In the genomic region with DNA sequence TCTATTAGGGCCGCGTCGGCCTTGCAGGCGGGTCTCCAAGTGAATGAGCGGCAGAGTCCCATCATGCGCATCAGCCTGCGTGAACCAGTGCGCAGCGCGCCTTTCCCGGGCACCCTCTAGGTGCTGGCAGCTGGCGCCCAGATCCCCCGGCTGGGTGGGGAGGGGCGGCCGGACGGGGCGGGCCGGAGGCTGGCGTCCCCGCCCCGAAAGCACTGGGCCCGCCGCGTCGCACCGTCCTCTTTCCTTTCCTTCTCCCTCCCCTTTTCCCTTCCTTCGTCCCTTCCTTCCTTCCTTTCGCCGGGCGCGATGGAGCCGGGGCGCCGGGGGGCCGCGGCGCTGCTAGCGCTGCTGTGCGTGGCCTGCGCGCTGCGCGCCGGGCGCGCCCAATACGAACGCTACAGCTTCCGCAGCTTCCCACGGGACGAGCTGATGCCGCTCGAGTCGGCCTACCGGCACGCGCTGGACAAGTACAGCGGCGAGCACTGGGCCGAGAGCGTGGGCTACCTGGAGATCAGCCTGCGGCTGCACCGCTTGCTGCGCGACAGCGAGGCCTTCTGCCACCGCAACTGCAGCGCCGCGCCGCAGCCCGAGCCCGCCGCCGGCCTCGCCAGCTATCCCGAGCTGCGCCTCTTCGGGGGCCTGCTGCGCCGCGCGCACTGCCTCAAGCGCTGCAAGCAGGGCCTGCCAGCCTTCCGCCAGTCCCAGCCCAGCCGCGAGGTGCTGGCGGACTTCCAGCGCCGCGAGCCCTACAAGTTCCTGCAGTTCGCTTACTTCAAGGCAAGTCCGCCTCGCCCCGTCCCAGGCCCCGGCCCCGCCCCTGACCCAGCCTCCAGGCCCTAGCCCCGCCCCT, we compare ENCODE assay signal across 8 cellular contexts. TPM values are rescaled to one million over a fixed set of nuclear protein-coding genes. Genes with fewer than 3 reads are reported as not detected.
DNase-seq lines count a peak whose midpoint lies in the region; ATAC-seq, FAIRE-seq and TF ChIP-seq lines count a peak whose summit lies in the region.

A gene (plus strand): TSS at position 243 of the 850 bp plus-strand sequence. CDS start 64 bp downstream, at position 307.

- peak within 1 kb of the TSS; percentile 86 for H3K4me2 ChIP-seq in OCI-LY3 (ENCODE audit: low read length)
- H3K4me2 ChIP-seq in endothelial cell of umbilical vein (ENCODE audit: insufficient read depth, low read length), result peak within 1 kb of the TSS; percentile 93

- TF ChIP-seq POLR2A in endothelial cell of umbilical vein (IDR thresholded peaks at IDR 0.05; ENCODE audit: low read depth, low read length), result peak; percentile 78

- peak; percentile 83 for FAIRE-seq in endothelial cell of umbilical vein (lab: Jason Lieb, UNC)

- POLR2A ChIA-PET in endothelial cell of umbilical vein (lab: Charles Lee), result no interaction called here

- peak; percentile 73 for ATAC-seq in GM19463 (IDR thresholded peaks at IDR 0.05; ENCODE audit: unreplicated experiment)

- intact Hi-C loops in endothelial cell of umbilical vein (cut with micrococcal nuclease), result loop anchor here (1.0 to 5.0 kb wide), 4 partner anchors 17 to 323 kb away; a partner anchor contains a TSS

- TF ChIP-seq CTCF in HL-60 (IDR thresholded peaks at IDR 0.05; ENCODE audit: insufficient read depth, low read length) (no peak), OCI-LY3 (IDR thresholded peaks at IDR 0.05; ENCODE audit: low read depth, low read length) (no peak), endothelial cell of umbilical vein (IDR thresholded peaks at IDR 0.05; ENCODE audit: extremely low read depth in 1 of 2, insufficient read depth in 1 of 2, low read depth in 1 of 2, low read length in 2 of 2) (no peak)

- H3K27me3 ChIP-seq in HL-60 (ENCODE audit: insufficient read depth, poor library complexity, severe bottlenecking) (no peaks in the 10 kb centered on the region), OCI-LY3 (ENCODE audit: low read depth, low read length) (no peaks in the 10 kb centered on the region), endothelial cell of umbilical vein (ENCODE audit: control insufficient read depth in 2 of 2, insufficient read depth in 2 of 2, low read length in 2 of 2) (no peaks in the 10 kb centered on the region)

- dilution Hi-C loops in endothelial cell of umbilical vein (cut with MboI; ENCODE audit: extremely low pct_ligation_motif_present, low sequenced_read_pairs), result no loop called here

- BruUV-seq in endothelial cell of umbilical vein (replicated peaks; lab: Mats Ljungman, UMichigan), result no TSS peak

- H3K79me2 ChIP-seq in OCI-LY3 (ENCODE audit: low read length) (0 out of 2 replicates have a peak, but pooled peaks cover 3% of the 10 kb centered on the region), endothelial cell of umbilical vein (ENCODE audit: control insufficient read depth, insufficient read depth, low read length) (peaks cover 28% of the 10 kb centered on the region)

- H2AFZ ChIP-seq in OCI-LY3 (ENCODE audit: low read depth, low read length) (peak within 1 kb of the TSS; percentile 86), endothelial cell of umbilical vein (ENCODE audit: low read depth, low read length) (peak within 1 kb of the TSS; percentile 62)

- H3K9ac ChIP-seq in OCI-LY3 (ENCODE audit: low read length) (peak within 1 kb of the TSS; percentile 83), endothelial cell of umbilical vein (replicated peaks; ENCODE audit: extremely low read depth, insufficient read depth, low read length) (peak within 1 kb of the TSS; percentile 53)

- no peaks in the 10 kb centered on the region for H4K20me1 ChIP-seq in OCI-LY3 (ENCODE audit: insufficient read depth, low read length)
- H4K20me1 ChIP-seq in endothelial cell of umbilical vein (replicated peaks; ENCODE audit: control insufficient read depth, extremely low read depth, insufficient read depth, low read length), result no peaks in the 10 kb centered on the region

- H3K36me3 ChIP-seq in OCI-LY3 (replicated peaks; ENCODE audit: low read depth, low read length) (peaks cover 3% of the 10 kb centered on the region), endothelial cell of umbilical vein (ENCODE audit: control insufficient read depth in 2 of 2, extremely low read depth in 1 of 2, insufficient read depth in 2 of 2, low read length in 2 of 2) (peaks cover 0 to 2% of the 10 kb centered on the region in 2 experiments)

- H3K27ac ChIP-seq in HL-60 (replicated peaks), result peak within 1 kb of the TSS; percentile 76
- peak within 1 kb of the TSS; percentile 69 for H3K27ac ChIP-seq in OCI-LY3 (ENCODE audit: low read length)
- H3K27ac ChIP-seq in endothelial cell of umbilical vein (ENCODE audit: insufficient read depth, low read depth, low read length), result peak within 1 kb of the TSS; percentile 28

- CTCF ChIA-PET in endothelial cell of umbilical vein (lab: Charles Lee), result interaction anchor here (0.7 to 3.5 kb wide), 5 partner anchors 10 to 259 kb away, joined by 3 to 19 read pairs (median 9); a partner anchor contains a TSS

- H3K4me1 ChIP-seq in OCI-LY3 (ENCODE audit: low read length) (peaks cover 36% of the 10 kb centered on the region), endothelial cell of umbilical vein (ENCODE audit: control insufficient read depth, extremely low read depth, insufficient read depth, low read length) (peaks cover 19% of the 10 kb centered on the region)

- H3K9me1 ChIP-seq in endothelial cell of umbilical vein (replicated peaks; ENCODE audit: control insufficient read depth, extremely low read depth, insufficient read depth, low read length), result no peaks in the 10 kb centered on the region

- peak; percentile 61 for DNase-seq in COR-L47 (lab: John Stamatoyannopoulos, UW)
- DNase-seq in HL-60 (ENCODE audit: low read depth in 1 of 2, low spot score in 1 of 2), result peak; percentile 88 to 98
- DNase-seq in activated CD8-positive, alpha-beta memory T cell treated with anti-CD3 and anti-CD28 coated beads, Interleukin-2, amount 50 U/mL, for 48 hours, result peak; percentile 94
- peak; percentile 98 for DNase-seq in endothelial cell of umbilical vein (ENCODE audit: low read depth, low spot score)
- DNase-seq in middle frontal gyrus (ENCODE audit: extremely low spot score, low spot score), result peak; percentile 60
- DNase-seq in stimulated activated CD8-positive, alpha-beta memory T cell treated with anti-CD3 and anti-CD28 coated beads, Interleukin-2, amount 100 ng/mL, for 1 hour (ENCODE audit: low read depth in 2 of 2), result peak; percentile 75 to 76

- H3K4me3 ChIP-seq in HL-60 (replicated peaks; ENCODE audit: insufficient read depth, low read length) (peak within 1 kb of the TSS; percentile 61), OCI-LY3 (ENCODE audit: low read length) (peak within 1 kb of the TSS; percentile 88), endothelial cell of umbilical vein (replicated peaks in 1 of 3; ENCODE audit: insufficient read depth in 1 of 3, low read depth in 1 of 3, low read length in 3 of 3) (peak within 1 kb of the TSS; percentile 55 to 70 (median 67))

- no peaks in the 10 kb centered on the region for H3K9me3 ChIP-seq in OCI-LY3 (ENCODE audit: insufficient read depth, low read length)
- no peaks in the 10 kb centered on the region for H3K9me3 ChIP-seq in endothelial cell of umbilical vein (replicated peaks; ENCODE audit: control insufficient read depth, insufficient read depth, low read length)

TF ChIP-seq in endothelial cell of umbilical vein, 7 proteins besides CTCF, POLR2A, EP300 and RAD21:
- TF ChIP-seq JUN (IDR thresholded peaks at IDR 0.05; ENCODE audit: borderline replicate concordance, insufficient read depth, insufficient read length, low read depth) (no peak), POLR2AphosphoS5 (IDR thresholded peaks at IDR 0.05; ENCODE audit: insufficient read depth, low read depth, low read length) (peak; percentile 84), EZH2 (IDR thresholded peaks at IDR 0.05; ENCODE audit: borderline replicate concordance, low read depth, low read length, severe bottlenecking) (no peak), MYC (IDR thresholded peaks at IDR 0.05; ENCODE audit: low read depth, low read length) (no peak), FOS (IDR thresholded peaks at IDR 0.05; ENCODE audit: borderline replicate concordance, insufficient read depth, low read length) (no peak)
- TF ChIP-seq, protein P1, sequence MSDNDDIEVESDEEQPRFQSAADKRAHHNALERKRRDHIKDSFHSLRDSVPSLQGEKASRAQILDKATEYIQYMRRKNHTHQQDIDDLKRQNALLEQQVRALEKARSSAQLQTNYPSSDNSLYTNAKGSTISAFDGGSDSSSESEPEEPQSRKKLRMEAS (IDR thresholded peaks at IDR 0.05; ENCODE audit: insufficient read depth, insufficient read length), result no peak

RNA-seq across cellular contexts. Expression of the gene that starts here (rescaled TPM):
- total RNA-seq in endothelial cell of umbilical vein, result 198 and 204 TPM in 2 replicates
- 213 and 219 TPM in 2 replicates for polyA plus RNA-seq in endothelial cell of umbilical vein
- 189 and 197 TPM in 2 replicates for polyA plus RNA-seq in endothelial cell of umbilical vein (2011; cell fraction: cytosol; rRNA removed)
- polyA plus RNA-seq in endothelial cell of umbilical vein (2011; cell fraction: nucleus; rRNA removed), result 61.7 and 64.3 TPM in 2 replicates
- 172 and 178 TPM in 2 replicates for polyA plus RNA-seq in endothelial cell of umbilical vein (2012)
- polyA minus RNA-seq in endothelial cell of umbilical vein, result 112 and 137 TPM in 2 replicates
- 130 TPM for polyA minus RNA-seq in endothelial cell of umbilical vein (2011; cell fraction: cytosol; rRNA and poly(A)+ RNA removed)
- 28.2 and 34.2 TPM in 2 replicates for polyA minus RNA-seq in endothelial cell of umbilical vein (2011; cell fraction: nucleus; rRNA and poly(A)+ RNA removed)

Comparison
In these comparisons a context has a peak if more than half of its experiments do, and no peak if none do; other contexts are left out.
1. Peak in every context shown above with its lines: DNase-seq, ATAC-seq, H3K4me3 ChIP-seq and H3K27ac ChIP-seq.